Comparison of ENCODE assay signal across 30 cellular contexts in genomic region chr21:19049567-19049966, GRCh38.
"Had no signal": no experiment of that assay in that cellular context is flagged by ENCODE, and none has a peak within 500 bp of the region (broad histone marks: within the 10 kb centered on the region; RNA-seq: fewer than 3 reads in every experiment).

No MANE protein-coding gene starts in this region.

- H3K9me3 ChIP-seq: adrenal gland, SJSA1 had no signal

- FAIRE-seq: astrocyte, K562, TTC549 had no signal

- DNase-seq: activated CD4-positive, alpha-beta T cell treated with anti-CD3 and anti-CD28 coated beads, Interleukin-2, amount 10 ng/mL, durations not matched to agents 24 days and 14 days; activated CD4-positive, alpha-beta T cell treated with anti-CD3 and anti-CD28 coated beads, Interleukin-2, amount 50 U/mL, for 48 hours; activated CD8-positive, alpha-beta memory T cell treated with anti-CD3 and anti-CD28 coated beads, Interleukin-2, amount 50 U/mL, for 4 hours; activated CD8-positive, alpha-beta T cell treated with anti-CD3 and anti-CD28 coated beads, Interleukin-2, amount 10 ng/mL, durations not matched to agents 7 days and 5 days; activated gamma-delta T cell treated with Interleukin-2 at 50 U/mL for 16 hours; activated naive CD4-positive, alpha-beta T cell treated with anti-CD3 and anti-CD28 coated beads for 36 hours; activated T-cell treated with anti-CD3 and anti-CD28 coated beads for 4 hours; activated T-cell treated with anti-CD3 and anti-CD28 coated beads, Interleukin-2, amount 50 U/mL, for 4 hours; adrenal gland; body of pancreas; cerebellar nuclear complex; NCI-H1092 treated with DMSO at 0.1 percent for 48 hours; NCI-H1417 treated with DMSO at 0.1 percent for 48 hours; NCI-H187 treated with DMSO at 0.1 percent for 48 hours; NCI-H2081; NCI-H345; NCI-H526; NCI-H774; SHP77 had no signal

- H3K27me3 Mint-ChIP-seq: activated CD4-positive, alpha-beta T cell treated with anti-CD3 and anti-CD28 coated beads, Interleukin-2, amount 10 ng/mL, durations not matched to agents 24 days and 14 days had no signal

- H3K36me3 ChIP-seq: adrenal gland, breast epithelium, SJSA1 had no signal

- H3K27me3 ChIP-seq: adrenal gland, body of pancreas, breast epithelium, SJSA1 had no signal

- H3K27ac Mint-ChIP-seq: activated CD4-positive, alpha-beta T cell treated with anti-CD3 and anti-CD28 coated beads, Interleukin-2, amount 10 ng/mL, durations not matched to agents 24 days and 14 days; activated CD8-positive, alpha-beta T cell treated with anti-CD3 and anti-CD28 coated beads, Interleukin-2, amount 10 ng/mL, durations not matched to agents 7 days and 5 days; activated naive CD4-positive, alpha-beta T cell treated with anti-CD3 and anti-CD28 coated beads for 36 hours; activated naive CD4-positive, alpha-beta T cell treated with anti-CD3 and anti-CD28 coated beads, Interleukin-2, amount 50 U/mL, for 72 hours; activated T-helper 1 cell treated with anti-CD3 and anti-CD28 coated beads, Interleukin-12 subunit alpha, Interleukin-12 subunit beta, Interleukin-2, Interleukin-4 antibody, amounts not matched to agents 30 ng/mL and 10 ng/mL and 1 ng/mL, durations not matched to agents 14 hours and 24 hours and 36 hours; T-helper 1 cell treated with Interleukin-12 subunit alpha and Interleukin-12 subunit beta and Interleukin-4 antibody, amounts not matched to agents 30 μg/mL and 1 μg/mL, for 36 hours; T-helper 2 cell treated with Interferon-gamma antibody and Interleukin-4, amounts not matched to agents 5 μg/mL and 100 μg/mL, for 36 hours had no signal

- H3K4me1 ChIP-seq: adrenal gland, body of pancreas, breast epithelium, SJSA1 had no signal

- H3K4me1 Mint-ChIP-seq: activated CD4-positive, alpha-beta T cell treated with anti-CD3 and anti-CD28 coated beads, Interleukin-2, amount 10 ng/mL, durations not matched to agents 24 days and 14 days had no signal

- ATAC-seq: activated CD8-positive, alpha-beta T cell treated with anti-CD3 and anti-CD28 coated beads, Interleukin-2, amount 10 ng/mL, durations not matched to agents 7 days and 5 days; activated naive CD4-positive, alpha-beta T cell treated with anti-CD3 and anti-CD28 coated beads, Interleukin-2, amount 50 U/mL, for 72 hours; activated T-cell treated with anti-CD3 and anti-CD28 coated beads, Interleukin-2, amount 50 U/mL, for 4 hours; body of pancreas; K562; Panc1; SK-N-SH treated with all-trans-retinoic acid at 6 μM for 48 hours had no signal

- H3K27ac ChIP-seq: adrenal gland, body of pancreas, breast epithelium, SJSA1 had no signal

- H3K4me3 Mint-ChIP-seq: activated CD4-positive, alpha-beta T cell treated with anti-CD3 and anti-CD28 coated beads, Interleukin-2, amount 10 ng/mL, durations not matched to agents 24 days and 14 days; activated CD8-positive, alpha-beta T cell treated with anti-CD3 and anti-CD28 coated beads, Interleukin-2, amount 10 ng/mL, durations not matched to agents 7 days and 5 days; activated naive CD4-positive, alpha-beta T cell treated with anti-CD3 and anti-CD28 coated beads for 36 hours; activated T-cell treated with anti-CD3 and anti-CD28 coated beads, Interleukin-2, amount 50 U/mL, for 4 hours; activated T-helper 1 cell treated with anti-CD3 and anti-CD28 coated beads, Interleukin-12 subunit alpha, Interleukin-12 subunit beta, Interleukin-2, Interleukin-4 antibody, amounts not matched to agents 30 ng/mL and 10 ng/mL and 1 ng/mL, durations not matched to agents 14 hours and 24 hours and 36 hours; T-helper 1 cell treated with Interleukin-12 subunit alpha and Interleukin-12 subunit beta and Interleukin-4 antibody, amounts not matched to agents 30 μg/mL and 1 μg/mL, for 36 hours; T-helper 2 cell treated with Interferon-gamma antibody and Interleukin-4, amounts not matched to agents 5 μg/mL and 100 μg/mL, for 36 hours had no signal

- H3K4me3 ChIP-seq: adrenal gland, body of pancreas, breast epithelium, K562, SJSA1 had no signal
